Comparison of ENCODE assay signal across 20 cellular contexts in the genomic region with DNA sequence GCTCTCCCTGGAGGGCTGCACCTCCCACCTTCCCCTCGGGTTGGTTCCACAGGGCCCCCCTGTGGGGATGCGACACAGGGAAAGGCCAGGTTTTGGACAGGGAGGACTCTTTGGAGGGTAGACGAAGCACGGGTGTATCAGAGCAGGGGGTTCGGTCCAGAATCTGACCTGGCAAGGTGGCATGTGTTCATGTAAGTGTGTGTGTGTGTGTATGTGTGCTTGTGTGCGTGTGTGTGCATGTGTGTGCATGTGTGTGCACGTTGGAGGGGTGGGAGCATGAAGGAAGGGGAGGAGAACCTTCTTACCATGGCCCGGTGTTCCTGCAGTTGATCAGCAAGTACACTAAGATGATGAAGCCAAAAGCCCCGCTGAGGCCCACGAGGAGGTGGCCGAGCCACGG. TPM values are rescaled to one million over a fixed set of nuclear protein-coding genes. Genes with fewer than 3 reads are reported as not detected.
DNase-seq lines count a peak whose midpoint lies in the region; ATAC-seq and TF ChIP-seq lines count a peak whose summit lies in the region.
"Had no signal": no experiment of that assay in that cellular context is flagged by ENCODE, and none has a peak within 500 bp of the region (broad histone marks: within the 10 kb centered on the region; RNA-seq: fewer than 3 reads in every experiment).

No MANE protein-coding gene starts in this region.

- peaks cover 70% of the 10 kb centered on the region for H3K36me3 Mint-ChIP-seq in stimulated activated naive CD8-positive, alpha-beta T cell treated with anti-CD3 and anti-CD28 coated beads, Interleukin-15, Interleukin-2, amounts not matched to agents 100 ng/mL and 50 ng/mL, for 24 hours (ENCODE audit: low read depth)
- H3K36me3 Mint-ChIP-seq in activated T-helper 17 cell treated with anti-CD3 and anti-CD28 coated beads, Interleukin-2, amount 50 U/mL, for 72 hours (ENCODE audit: low read depth), result peaks cover 100% of the 10 kb centered on the region
- H3K36me3 Mint-ChIP-seq in immature natural killer cell (peaks cover 43 to 78% (median 44%) of the 10 kb centered on the region in 3 donors), Calu3 (ENCODE audit: insufficient read depth, unreplicated experiment) (no peaks in the 10 kb centered on the region)

- peaks cover 40% of the 10 kb centered on the region for H3K4me1 Mint-ChIP-seq in stimulated activated naive CD8-positive, alpha-beta T cell treated with anti-CD3 and anti-CD28 coated beads, Interleukin-15, Interleukin-2, amounts not matched to agents 100 ng/mL and 50 ng/mL, for 24 hours (ENCODE audit: low read depth)
- H3K4me1 Mint-ChIP-seq in stimulated activated naive CD8-positive, alpha-beta T cell treated with anti-CD3 and anti-CD28 coated beads, Interleukin-15, amount 100 ng/mL, for 72 hours, result peaks cover 88% of the 10 kb centered on the region
- H3K4me1 Mint-ChIP-seq in activated T-helper 17 cell treated with anti-CD3 and anti-CD28 coated beads, Interleukin-2, amount 50 U/mL, for 72 hours, result peaks cover 43% of the 10 kb centered on the region
- H3K4me1 Mint-ChIP-seq in immature natural killer cell (peaks cover 95% of the 10 kb centered on the region in 2 donors), Calu3 (ENCODE audit: low read depth, unreplicated experiment) (peaks cover 3% of the 10 kb centered on the region)
- H3K4me1 Mint-ChIP-seq: GM23338 had no signal

- CTCF ChIA-PET in Calu3 (lab: Charles Lee), result no interaction called here

- H3K4me3 Mint-ChIP-seq in stimulated activated naive CD8-positive, alpha-beta T cell treated with anti-CD3 and anti-CD28 coated beads, Interleukin-15, Interleukin-2, amounts not matched to agents 100 ng/mL and 50 ng/mL, for 24 hours, result no peak overlapping the region
- H3K4me3 Mint-ChIP-seq in stimulated activated naive CD8-positive, alpha-beta T cell treated with anti-CD3 and anti-CD28 coated beads, Interleukin-15, amount 100 ng/mL, for 72 hours, result no peak overlapping the region
- peak overlapping the region; percentile 33 for H3K4me3 Mint-ChIP-seq in activated T-helper 17 cell treated with anti-CD3 and anti-CD28 coated beads, Interleukin-2, amount 50 U/mL, for 72 hours
- peak overlapping the region in 4 of 5 donors; percentile 16 to 49 (median 30) for H3K4me3 Mint-ChIP-seq in immature natural killer cell
- no peak overlapping the region for H3K4me3 Mint-ChIP-seq in Calu3 (ENCODE audit: low read depth, unreplicated experiment)
- H3K4me3 Mint-ChIP-seq: CD4-positive, alpha-beta T cell; GM23338 had no signal

- no peaks in the 10 kb centered on the region for H3K27me3 Mint-ChIP-seq in stimulated activated naive CD8-positive, alpha-beta T cell treated with anti-CD3 and anti-CD28 coated beads, Interleukin-15, Interleukin-2, amounts not matched to agents 100 ng/mL and 50 ng/mL, for 24 hours
- H3K27me3 Mint-ChIP-seq in stimulated activated naive CD8-positive, alpha-beta T cell treated with anti-CD3 and anti-CD28 coated beads, Interleukin-15, amount 100 ng/mL, for 72 hours, result no peaks in the 10 kb centered on the region
- no peaks in the 10 kb centered on the region for H3K27me3 Mint-ChIP-seq in activated T-helper 17 cell treated with anti-CD3 and anti-CD28 coated beads, Interleukin-2, amount 50 U/mL, for 72 hours
- H3K27me3 Mint-ChIP-seq in immature natural killer cell (ENCODE audit: low read depth in 3 of 3) (peaks cover 18 to 46% (median 30%) of the 10 kb centered on the region in 3 donors), Calu3 (ENCODE audit: unreplicated experiment) (peaks cover 91% of the 10 kb centered on the region)
- H3K27me3 Mint-ChIP-seq: CD4-positive, alpha-beta T cell had no signal

- no TSS peak for BruUV-seq in Calu3 (replicated peaks; lab: Mats Ljungman, UMichigan)

- no peak for TF ChIP-seq CTCF in Calu3 (IDR thresholded peaks at IDR 0.05; ENCODE audit: unreplicated experiment)

- DNase-seq in stimulated activated naive CD8-positive, alpha-beta T cell treated with anti-CD3 and anti-CD28 coated beads, Interleukin-15, amount 100 ng/mL, for 72 hours, result no peak
- DNase-seq in immature natural killer cell, result peak in 1 of 3 donors; percentile 15
- no peak for DNase-seq in Calu3
- DNase-seq in stimulated activated naive CD4-positive, alpha-beta T cell (lab: John Stamatoyannopoulos, UW), result no peak
- no peak for DNase-seq in caudate nucleus (lab: John Stamatoyannopoulos, UW)
- DNase-seq: ACHN; CD4-positive, alpha-beta T cell; DND-41; MV-4-11; NCI-H1417 treated with DMSO at 0.1 percent for 48 hours; NCI-H2029; NCI-H2171; NCI-H446 treated with DMSO at 0.1 percent for 48 hours; NK-92 treated with Interleukin-12 subunit alpha and Interleukin-12 subunit beta, amount 100 ng/mL, for 24 hours; SIG-M5 had no signal

- peak overlapping the region; percentile 65 for H3K27ac Mint-ChIP-seq in stimulated activated naive CD8-positive, alpha-beta T cell treated with anti-CD3 and anti-CD28 coated beads, Interleukin-15, Interleukin-2, amounts not matched to agents 100 ng/mL and 50 ng/mL, for 24 hours
- H3K27ac Mint-ChIP-seq in stimulated activated naive CD8-positive, alpha-beta T cell treated with anti-CD3 and anti-CD28 coated beads, Interleukin-15, amount 100 ng/mL, for 72 hours, result no peak overlapping the region
- H3K27ac Mint-ChIP-seq in activated T-helper 17 cell treated with anti-CD3 and anti-CD28 coated beads, Interleukin-2, amount 50 U/mL, for 72 hours, result peak overlapping the region; percentile 56
- peak overlapping the region; percentile 90 to 96 (median 92) for H3K27ac Mint-ChIP-seq in immature natural killer cell
- H3K27ac Mint-ChIP-seq in Calu3 (ENCODE audit: unreplicated experiment), result no peak overlapping the region
- H3K27ac Mint-ChIP-seq: CD4-positive, alpha-beta T cell; GM23338 had no signal

- intact Hi-C loops in Calu3 (cut with micrococcal nuclease; ENCODE audit: unreplicated experiment), result no loop called here

- no peak for ATAC-seq in stimulated activated naive CD8-positive, alpha-beta T cell treated with anti-CD3 and anti-CD28 coated beads, Interleukin-15, amount 100 ng/mL, for 72 hours
- no peak for ATAC-seq in activated T-helper 17 cell treated with anti-CD3 and anti-CD28 coated beads, Interleukin-2, amount 50 U/mL, for 72 hours (replicated peaks)
- ATAC-seq: GM23338, K562 had no signal

- no peaks in the 10 kb centered on the region for H3K9me3 Mint-ChIP-seq in stimulated activated naive CD8-positive, alpha-beta T cell treated with anti-CD3 and anti-CD28 coated beads, Interleukin-15, Interleukin-2, amounts not matched to agents 100 ng/mL and 50 ng/mL, for 24 hours
- no peaks in the 10 kb centered on the region for H3K9me3 Mint-ChIP-seq in stimulated activated naive CD8-positive, alpha-beta T cell treated with anti-CD3 and anti-CD28 coated beads, Interleukin-15, amount 100 ng/mL, for 72 hours
- H3K9me3 Mint-ChIP-seq in activated T-helper 17 cell treated with anti-CD3 and anti-CD28 coated beads, Interleukin-2, amount 50 U/mL, for 72 hours, result no peaks in the 10 kb centered on the region
- H3K9me3 Mint-ChIP-seq in immature natural killer cell (peaks cover 0 to 1% (median 0%) of the 10 kb centered on the region in 6 donors), Calu3 (ENCODE audit: low read depth, unreplicated experiment) (no peaks in the 10 kb centered on the region)
- H3K9me3 Mint-ChIP-seq: CD4-positive, alpha-beta T cell; GM23338 had no signal

- H3K27ac ChIP-seq in caudate nucleus (ENCODE audit: low read depth, low read length), result no peak overlapping the region

RNA-seq across cellular contexts. Expression of a gene that starts 14.7 kb away (rescaled TPM):
- 100 to 1,000 TPM; 425 to 498 TPM for total RNA-seq in activated T-helper 17 cell treated with anti-CD3 and anti-CD28 coated beads, Interleukin-2, amount 50 U/mL, for 72 hours
- polyA plus RNA-seq in immature natural killer cell, result 1,000 to 10,000 TPM in 1 of 3 donors, 100 to 1,000 TPM in 2; 863 to 2,762 (median 893) TPM
- not detected in 2 replicates for total RNA-seq in Calu3 (2022)
- total RNA-seq: OCI-LY7 had no signal

RNA-seq across cellular contexts. Expression of a gene that starts 25.5 kb away (rescaled TPM):
- 100 to 1,000 TPM in 1 of 2 donors, 10 to 100 TPM in 1; 86.6 to 343 TPM for total RNA-seq in activated T-helper 17 cell treated with anti-CD3 and anti-CD28 coated beads, Interleukin-2, amount 50 U/mL, for 72 hours
- polyA plus RNA-seq in immature natural killer cell, result under 1 TPM in 2 of 3 donors, not detected in 1; 0.28 to 0.52 TPM
- total RNA-seq in Calu3 (2022), result not detected in 2 replicates
- total RNA-seq: GM23338, K562, OCI-LY7 had no signal

RNA-seq across cellular contexts. Expression of a gene that starts 53.0 kb away (rescaled TPM):
- total RNA-seq in activated T-helper 17 cell treated with anti-CD3 and anti-CD28 coated beads, Interleukin-2, amount 50 U/mL, for 72 hours, result 10 to 100 TPM in 1 of 2 donors, 1 to 10 TPM in 1; 5.0 to 16.3 TPM
- 1 to 10 TPM in 2 of 3 donors, not detected in 1; 1.5 to 1.8 TPM for polyA plus RNA-seq in immature natural killer cell
- 6.2 and 7.5 TPM in 2 replicates for total RNA-seq in Calu3 (2022)

Comparison
In these comparisons a context has a peak if more than half of its experiments do, and no peak if none do; other contexts are left out.
1. H3K27ac Mint-ChIP-seq: peak in stimulated activated naive CD8-positive, alpha-beta T cell treated with anti-CD3 and anti-CD28 coated beads, Interleukin-15, Interleukin-2, amounts not matched to agents 100 ng/mL and 50 ng/mL, for 24 hours (single experiment), activated T-helper 17 cell treated with anti-CD3 and anti-CD28 coated beads, Interleukin-2, amount 50 U/mL, for 72 hours (single experiment) and immature natural killer cell (6 of 6); none in stimulated activated naive CD8-positive, alpha-beta T cell treated with anti-CD3 and anti-CD28 coated beads, Interleukin-15, amount 100 ng/mL, for 72 hours (0 of 2) and Calu3 (single experiment).
2. H3K4me3 Mint-ChIP-seq: peak in activated T-helper 17 cell treated with anti-CD3 and anti-CD28 coated beads, Interleukin-2, amount 50 U/mL, for 72 hours (single experiment) and immature natural killer cell (4 of 5); none in stimulated activated naive CD8-positive, alpha-beta T cell treated with anti-CD3 and anti-CD28 coated beads, Interleukin-15, Interleukin-2, amounts not matched to agents 100 ng/mL and 50 ng/mL, for 24 hours (single experiment), stimulated activated naive CD8-positive, alpha-beta T cell treated with anti-CD3 and anti-CD28 coated beads, Interleukin-15, amount 100 ng/mL, for 72 hours (0 of 2) and Calu3 (single experiment).
3. RNA of a gene that starts 14.7 kb away (total RNA-seq): 425 to 498 TPM in activated T-helper 17 cell treated with anti-CD3 and anti-CD28 coated beads, Interleukin-2, amount 50 U/mL, for 72 hours; not detected in Calu3; every median in the first group is over 100 times any median in the second.
4. RNA of a gene that starts 25.5 kb away (total RNA-seq): 86.6 to 343 TPM in activated T-helper 17 cell treated with anti-CD3 and anti-CD28 coated beads, Interleukin-2, amount 50 U/mL, for 72 hours; not detected in Calu3; every median in the first group is over 10 times any median in the second.